Comparison of ENCODE assay signal across 9 cellular contexts in the genomic region with DNA sequence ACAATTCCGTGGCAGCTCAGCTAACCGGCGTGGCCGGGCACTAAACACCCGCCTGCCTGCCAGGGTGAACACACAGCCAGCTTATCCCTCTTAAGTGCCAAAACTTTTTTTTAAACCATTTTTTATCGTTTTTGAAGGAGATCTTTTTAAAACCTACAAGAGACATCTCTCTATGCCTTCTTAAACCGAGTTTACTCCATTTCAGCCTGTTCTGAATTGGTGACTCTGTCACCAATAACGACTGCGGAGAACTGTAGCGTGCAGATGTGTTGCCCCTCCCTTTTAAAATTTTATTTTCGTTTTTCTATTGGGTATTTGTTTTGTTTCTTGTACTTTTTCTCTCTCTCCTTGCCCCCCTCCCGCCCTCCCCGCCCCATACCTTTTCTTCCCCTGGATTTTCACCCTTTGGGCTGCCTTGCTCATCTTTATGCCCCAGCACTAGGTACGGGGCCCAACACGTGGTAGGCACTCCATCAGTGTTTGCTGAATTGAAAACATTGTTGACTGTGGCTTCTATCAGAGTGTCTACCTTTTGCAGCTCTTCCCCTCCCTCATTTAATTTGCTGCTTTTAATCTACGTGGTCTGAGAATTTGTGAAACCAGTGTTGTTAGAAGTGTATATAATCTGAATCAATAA. TPM values are rescaled to one million over a fixed set of nuclear protein-coding genes. Genes with fewer than 3 reads are reported as not detected.
A peak's percentile ranks its signal among the peaks of the same experiment; 100 is the strongest.
DNase-seq lines count a peak whose midpoint lies in the region; ATAC-seq and TF ChIP-seq lines count a peak whose summit lies in the region.
"Had no signal": no experiment of that assay in that cellular context is flagged by ENCODE, and none has a peak within 500 bp of the region (broad histone marks: within the 10 kb centered on the region; RNA-seq: fewer than 3 reads in every experiment).

No MANE protein-coding gene starts in this region.

- no peaks in the 10 kb centered on the region for H3K9me3 ChIP-seq in iPS-15b (ENCODE audit: control insufficient read depth, insufficient read depth, low read length)

- H3K4me3 ChIP-seq in HFF-Myc (replicated peaks; ENCODE audit: low read depth, low read length) = peak overlapping the region; percentile 75
- peak overlapping the region; percentile 72 for H3K4me3 ChIP-seq in iPS-15b (ENCODE audit: low read depth, low read length)

- no peak for TF ChIP-seq CTCF in HFF-Myc (IDR thresholded peaks at IDR 0.05; ENCODE audit: low read depth, low read length, missing control alignments)

- ATAC-seq in stimulated activated effector memory CD8-positive, alpha-beta T cell treated with anti-CD3 and anti-CD28 coated beads, Interleukin-12 subunit alpha, Interleukin-12 subunit beta, amount 100 ng/mL, for 72 hours = no peak
- no peak for ATAC-seq in GM18907 (IDR thresholded peaks at IDR 0.05; ENCODE audit: unreplicated experiment)
- no peak for ATAC-seq in GM21619 (IDR thresholded peaks at IDR 0.05; ENCODE audit: unreplicated experiment)

- peaks cover 27% of the 10 kb centered on the region for H3K36me3 Mint-ChIP-seq in activated T-helper 1 cell treated with anti-CD3 and anti-CD28 coated beads, Interleukin-12 subunit alpha, Interleukin-12 subunit beta, Interleukin-2, Interleukin-4 antibody, amounts not matched to agents 30 ng/mL and 10 ng/mL and 1 ng/mL, durations not matched to agents 14 hours and 24 hours and 36 hours (ENCODE audit: low read depth)
- H3K36me3 Mint-ChIP-seq in stimulated activated effector memory CD8-positive, alpha-beta T cell treated with anti-CD3 and anti-CD28 coated beads, Interleukin-12 subunit alpha, Interleukin-12 subunit beta, amount 100 ng/mL, for 72 hours = peaks cover 43% of the 10 kb centered on the region

- H3K27me3 Mint-ChIP-seq in activated T-helper 1 cell treated with anti-CD3 and anti-CD28 coated beads, Interleukin-12 subunit alpha, Interleukin-12 subunit beta, Interleukin-2, Interleukin-4 antibody, amounts not matched to agents 30 ng/mL and 10 ng/mL and 1 ng/mL, durations not matched to agents 14 hours and 24 hours and 36 hours (ENCODE audit: insufficient read depth) = no peaks in the 10 kb centered on the region

- peaks cover 32% of the 10 kb centered on the region for H3K27me3 ChIP-seq in iPS-15b (ENCODE audit: control insufficient read depth, insufficient read depth, low read length)

- H3K4me1 Mint-ChIP-seq in activated T-helper 1 cell treated with anti-CD3 and anti-CD28 coated beads, Interleukin-12 subunit alpha, Interleukin-12 subunit beta, Interleukin-2, Interleukin-4 antibody, amounts not matched to agents 30 ng/mL and 10 ng/mL and 1 ng/mL, durations not matched to agents 14 hours and 24 hours and 36 hours (ENCODE audit: low read depth) = peaks cover 61% of the 10 kb centered on the region
- H3K4me1 Mint-ChIP-seq in stimulated activated effector memory CD8-positive, alpha-beta T cell treated with anti-CD3 and anti-CD28 coated beads, Interleukin-12 subunit alpha, Interleukin-12 subunit beta, amount 100 ng/mL, for 72 hours = peaks cover 53% of the 10 kb centered on the region

- peak overlapping the region; percentile 99 for H3K4me3 Mint-ChIP-seq in activated T-helper 1 cell treated with anti-CD3 and anti-CD28 coated beads, Interleukin-12 subunit alpha, Interleukin-12 subunit beta, Interleukin-2, Interleukin-4 antibody, amounts not matched to agents 30 ng/mL and 10 ng/mL and 1 ng/mL, durations not matched to agents 14 hours and 24 hours and 36 hours
- peak overlapping the region; percentile 98 for H3K4me3 Mint-ChIP-seq in stimulated activated effector memory CD8-positive, alpha-beta T cell treated with anti-CD3 and anti-CD28 coated beads, Interleukin-12 subunit alpha, Interleukin-12 subunit beta, amount 100 ng/mL, for 72 hours

- DNase-seq in HFF-Myc (ENCODE audit: extremely low read depth, low read depth) (no peak), DMS114 treated with DMSO at 0.1 percent for 48 hours (lab: John Stamatoyannopoulos, UW; ENCODE audit: unreplicated experiment) (no peak), DMS53 treated with DMSO at 0.1 percent for 48 hours (lab: John Stamatoyannopoulos, UW; ENCODE audit: unreplicated experiment) (no peak)
- DNase-seq in activated T-helper 1 cell treated with anti-CD3 and anti-CD28 coated beads, Interleukin-12 subunit alpha, Interleukin-12 subunit beta, Interleukin-2, Interleukin-4 antibody, amounts not matched to agents 30 ng/mL and 10 ng/mL and 1 ng/mL, durations not matched to agents 14 hours and 24 hours and 36 hours (ENCODE audit: low spot score) = no peak
- no peak for DNase-seq in stimulated activated effector memory CD8-positive, alpha-beta T cell treated with anti-CD3 and anti-CD28 coated beads, Interleukin-12 subunit alpha, Interleukin-12 subunit beta, amount 100 ng/mL, for 72 hours (ENCODE audit: low spot score in 2 of 2)

- H3K27ac Mint-ChIP-seq in activated T-helper 1 cell treated with anti-CD3 and anti-CD28 coated beads, Interleukin-12 subunit alpha, Interleukin-12 subunit beta, Interleukin-2, Interleukin-4 antibody, amounts not matched to agents 30 ng/mL and 10 ng/mL and 1 ng/mL, durations not matched to agents 14 hours and 24 hours and 36 hours = peak overlapping the region; percentile 99
- peak overlapping the region; percentile 100 for H3K27ac Mint-ChIP-seq in stimulated activated effector memory CD8-positive, alpha-beta T cell treated with anti-CD3 and anti-CD28 coated beads, Interleukin-12 subunit alpha, Interleukin-12 subunit beta, amount 100 ng/mL, for 72 hours

- peaks cover 23% of the 10 kb centered on the region for H3K4me1 ChIP-seq in iPS-15b (ENCODE audit: control insufficient read depth, insufficient read depth, low read length)

- no peaks in the 10 kb centered on the region for H3K36me3 ChIP-seq in iPS-15b (ENCODE audit: control insufficient read depth, insufficient read depth, low read length)

- H3K9me3 Mint-ChIP-seq in activated T-helper 1 cell treated with anti-CD3 and anti-CD28 coated beads, Interleukin-12 subunit alpha, Interleukin-12 subunit beta, Interleukin-2, Interleukin-4 antibody, amounts not matched to agents 30 ng/mL and 10 ng/mL and 1 ng/mL, durations not matched to agents 14 hours and 24 hours and 36 hours = no peaks in the 10 kb centered on the region
- no peaks in the 10 kb centered on the region for H3K9me3 Mint-ChIP-seq in stimulated activated effector memory CD8-positive, alpha-beta T cell treated with anti-CD3 and anti-CD28 coated beads, Interleukin-12 subunit alpha, Interleukin-12 subunit beta, amount 100 ng/mL, for 72 hours

- H3K9ac ChIP-seq in iPS-15b (ENCODE audit: low read depth, low read length) = peak overlapping the region; percentile 29

- intact Hi-C loops in activated T-helper 1 cell treated with anti-CD3 and anti-CD28 coated beads, Interleukin-12 subunit alpha, Interleukin-12 subunit beta, Interleukin-2, Interleukin-4 antibody, amounts not matched to agents 30 ng/mL and 10 ng/mL and 1 ng/mL, durations not matched to agents 14 hours and 24 hours and 36 hours (cut with micrococcal nuclease) = loop anchor here (1.0 to 5.0 kb wide), 4 partner anchors 9 to 1803 kb away; a partner anchor contains a TSS

RNA-seq across cellular contexts. Expression of a gene that starts 1.5 kb away (rescaled TPM):
- total RNA-seq in activated T-helper 1 cell treated with anti-CD3 and anti-CD28 coated beads, Interleukin-12 subunit alpha, Interleukin-12 subunit beta, Interleukin-2, Interleukin-4 antibody, amounts not matched to agents 30 ng/mL and 10 ng/mL and 1 ng/mL, durations not matched to agents 14 hours and 24 hours and 36 hours = 25.9 TPM in 2 replicates

RNA-seq across cellular contexts. Expression of a gene that starts 8.3 kb away (rescaled TPM):
- total RNA-seq in activated T-helper 1 cell treated with anti-CD3 and anti-CD28 coated beads, Interleukin-12 subunit alpha, Interleukin-12 subunit beta, Interleukin-2, Interleukin-4 antibody, amounts not matched to agents 30 ng/mL and 10 ng/mL and 1 ng/mL, durations not matched to agents 14 hours and 24 hours and 36 hours = 4.3 and 4.7 TPM in 2 replicates

RNA-seq across cellular contexts. Expression of a gene that starts 26.5 kb away (rescaled TPM):
- 7.4 and 7.6 TPM in 2 replicates for total RNA-seq in activated T-helper 1 cell treated with anti-CD3 and anti-CD28 coated beads, Interleukin-12 subunit alpha, Interleukin-12 subunit beta, Interleukin-2, Interleukin-4 antibody, amounts not matched to agents 30 ng/mL and 10 ng/mL and 1 ng/mL, durations not matched to agents 14 hours and 24 hours and 36 hours

RNA-seq across cellular contexts. Expression of a gene that starts 41.3 kb away (rescaled TPM):
- not detected in 2 replicates for total RNA-seq in activated T-helper 1 cell treated with anti-CD3 and anti-CD28 coated beads, Interleukin-12 subunit alpha, Interleukin-12 subunit beta, Interleukin-2, Interleukin-4 antibody, amounts not matched to agents 30 ng/mL and 10 ng/mL and 1 ng/mL, durations not matched to agents 14 hours and 24 hours and 36 hours
- total RNA-seq: cerebellum had no signal

RNA-seq across cellular contexts. Expression of a gene that starts 48.0 kb away (rescaled TPM):
- total RNA-seq in activated T-helper 1 cell treated with anti-CD3 and anti-CD28 coated beads, Interleukin-12 subunit alpha, Interleukin-12 subunit beta, Interleukin-2, Interleukin-4 antibody, amounts not matched to agents 30 ng/mL and 10 ng/mL and 1 ng/mL, durations not matched to agents 14 hours and 24 hours and 36 hours = 5.1 and 6.5 TPM in 2 replicates
